In the genomic region with DNA sequence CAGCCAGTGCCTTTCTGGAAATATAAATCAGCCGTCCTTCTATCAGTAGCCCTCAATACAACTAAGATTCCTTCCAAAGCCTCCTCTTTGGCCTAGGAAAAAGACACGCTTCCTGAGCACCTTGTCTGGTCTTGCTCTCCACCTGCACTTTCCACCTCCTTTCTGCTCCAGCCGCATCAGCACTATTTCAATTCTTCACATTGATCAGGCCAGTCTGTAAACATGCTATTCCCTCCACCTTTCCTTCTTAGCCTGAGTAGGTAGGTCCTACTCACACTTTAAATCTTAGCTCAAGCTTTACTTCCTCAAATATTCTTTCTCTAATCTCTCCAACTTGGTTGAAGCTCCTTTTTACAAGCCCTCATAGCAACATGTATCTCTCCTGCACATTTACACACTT, we compare ENCODE assay signal across 14 cellular contexts. TPM values are rescaled to one million over a fixed set of nuclear protein-coding genes. Genes with fewer than 3 reads are reported as not detected.
DNase-seq lines count a peak whose midpoint lies in the region; ATAC-seq and TF ChIP-seq lines count a peak whose summit lies in the region.
"Had no signal": no experiment of that assay in that cellular context is flagged by ENCODE, and none has a peak within 500 bp of the region (broad histone marks: within the 10 kb centered on the region; RNA-seq: fewer than 3 reads in every experiment).

No MANE protein-coding gene starts in this region.

- no peak overlapping the region for H3K4me3 Mint-ChIP-seq in activated naive CD8-positive, alpha-beta T cell
- no peak overlapping the region for H3K4me3 Mint-ChIP-seq in activated naive CD8-positive, alpha-beta T cell treated with anti-CD3 and anti-CD28 coated beads, Interleukin-2, amount 50 U/mL, for 24 hours
- H3K4me3 Mint-ChIP-seq in WTC11 = no peak overlapping the region
- no peak overlapping the region for H3K4me3 Mint-ChIP-seq in stimulated activated effector memory CD8-positive, alpha-beta T cell treated with anti-CD3 and anti-CD28 coated beads, Interleukin-12 subunit alpha, Interleukin-12 subunit beta, amount 100 ng/mL, for 72 hours

- CTCF ChIA-PET in WTC11 (lab: Charles Lee) = interaction anchor here (1.0 kb wide), 1 partner anchor 76 kb away, joined by 3 read pairs; no protein-coding TSS in a partner anchor
- CTCF ChIA-PET in A673 (lab: Charles Lee) = no interaction called here

- no peaks in the 10 kb centered on the region for H3K9me3 ChIP-seq in A673 (ENCODE audit: low read depth, low read length, poor library complexity, severe bottlenecking)
- H3K9me3 ChIP-seq: left ventricle myocardium inferior had no signal

- no peak overlapping the region for H3K4me3 ChIP-seq in A673 (ENCODE audit: low read depth, low read length, poor library complexity, severe bottlenecking)
- H3K4me3 ChIP-seq: left ventricle myocardium inferior had no signal

- POLR2A ChIA-PET in WTC11 (lab: Charles Lee) = no interaction called here
- POLR2A ChIA-PET in A673 (lab: Charles Lee; ENCODE audit: low non-redundant PET) = no interaction called here

- no peak for ATAC-seq in activated naive CD8-positive, alpha-beta T cell treated with anti-CD3 and anti-CD28 coated beads, Interleukin-2, amount 50 U/mL, for 24 hours
- ATAC-seq in WTC11 (no peak), GM18861 (IDR thresholded peaks at IDR 0.05; ENCODE audit: unreplicated experiment) (no peak)
- no peak for ATAC-seq in stimulated activated effector memory CD8-positive, alpha-beta T cell treated with anti-CD3 and anti-CD28 coated beads, Interleukin-12 subunit alpha, Interleukin-12 subunit beta, amount 100 ng/mL, for 72 hours
- ATAC-seq: sciatic nerve had no signal

- H3K27ac ChIP-seq in A673 (ENCODE audit: low read depth, low read length, poor library complexity, severe bottlenecking) = no peak overlapping the region
- H3K27ac ChIP-seq: KMS-11, left ventricle myocardium inferior had no signal

- H3K27me3 Mint-ChIP-seq in activated naive CD8-positive, alpha-beta T cell = no peaks in the 10 kb centered on the region
- no peaks in the 10 kb centered on the region for H3K27me3 Mint-ChIP-seq in activated naive CD8-positive, alpha-beta T cell treated with anti-CD3 and anti-CD28 coated beads, Interleukin-2, amount 50 U/mL, for 24 hours
- no peaks in the 10 kb centered on the region for H3K27me3 Mint-ChIP-seq in WTC11 (ENCODE audit: low read depth)

- DNase-seq in activated naive CD8-positive, alpha-beta T cell treated with anti-CD3 and anti-CD28 coated beads, Interleukin-2, amount 50 U/mL, for 24 hours = no peak
- DNase-seq in KBM-7 (peak; percentile 30), WTC11 (ENCODE audit: low spot score) (no peak), A673 (ENCODE audit: low spot score) (no peak)
- DNase-seq in stimulated activated effector memory CD8-positive, alpha-beta T cell treated with anti-CD3 and anti-CD28 coated beads, Interleukin-12 subunit alpha, Interleukin-12 subunit beta, amount 100 ng/mL, for 72 hours (ENCODE audit: low spot score in 2 of 2) = no peak
- DNase-seq: activated effector memory CD4-positive, alpha-beta T cell treated with Interleukin-2 at 50 U/mL for 16 hours; anterior cingulate cortex; left ventricle myocardium inferior; NCI-H1417; NCI-H526 treated with DMSO at 0.1 percent for 48 hours had no signal

- peaks cover 54% of the 10 kb centered on the region for H3K4me1 Mint-ChIP-seq in activated naive CD8-positive, alpha-beta T cell (ENCODE audit: low read depth)
- peaks cover 46% of the 10 kb centered on the region for H3K4me1 Mint-ChIP-seq in activated naive CD8-positive, alpha-beta T cell treated with anti-CD3 and anti-CD28 coated beads, Interleukin-2, amount 50 U/mL, for 24 hours
- peaks cover 27% of the 10 kb centered on the region for H3K4me1 Mint-ChIP-seq in WTC11
- peaks cover 48% of the 10 kb centered on the region for H3K4me1 Mint-ChIP-seq in stimulated activated effector memory CD8-positive, alpha-beta T cell treated with anti-CD3 and anti-CD28 coated beads, Interleukin-12 subunit alpha, Interleukin-12 subunit beta, amount 100 ng/mL, for 72 hours

- in situ Hi-C loops in KBM-7 (cut with MboI; ENCODE audit: low pct_unique_long_range_greater_than_20kb, low sequenced_read_pairs) = no loop called here

- H3K36me3 Mint-ChIP-seq in activated naive CD8-positive, alpha-beta T cell = peaks cover 6% of the 10 kb centered on the region
- H3K36me3 Mint-ChIP-seq in activated naive CD8-positive, alpha-beta T cell treated with anti-CD3 and anti-CD28 coated beads, Interleukin-2, amount 50 U/mL, for 24 hours (ENCODE audit: low read depth) = peaks cover 23% of the 10 kb centered on the region
- 0 out of 2 replicates have a peak, but pooled peaks cover 6% of the 10 kb centered on the region for H3K36me3 Mint-ChIP-seq in WTC11
- H3K36me3 Mint-ChIP-seq in stimulated activated effector memory CD8-positive, alpha-beta T cell treated with anti-CD3 and anti-CD28 coated beads, Interleukin-12 subunit alpha, Interleukin-12 subunit beta, amount 100 ng/mL, for 72 hours = peaks cover 32% of the 10 kb centered on the region

- intact Hi-C loops in A673 (cut with micrococcal nuclease; ENCODE audit: unreplicated experiment) = loop anchor here (5.0 kb wide), 1 partner anchor 73 kb away; no protein-coding TSS in a partner anchor

- H3K4me1 ChIP-seq in A673 (ENCODE audit: insufficient read depth, low read length, poor library complexity, severe bottlenecking) = peaks cover 23% of the 10 kb centered on the region

- peak overlapping the region; percentile 6 for H3K27ac Mint-ChIP-seq in activated naive CD8-positive, alpha-beta T cell
- no peak overlapping the region for H3K27ac Mint-ChIP-seq in activated naive CD8-positive, alpha-beta T cell treated with anti-CD3 and anti-CD28 coated beads, Interleukin-2, amount 50 U/mL, for 24 hours
- peak overlapping the region; percentile 50 for H3K27ac Mint-ChIP-seq in WTC11
- peak overlapping the region; percentile 0 for H3K27ac Mint-ChIP-seq in stimulated activated effector memory CD8-positive, alpha-beta T cell treated with anti-CD3 and anti-CD28 coated beads, Interleukin-12 subunit alpha, Interleukin-12 subunit beta, amount 100 ng/mL, for 72 hours

- TF ChIP-seq CTCF in WTC11 (IDR thresholded peaks at IDR 0.05) = no peak
- no peak for TF ChIP-seq CTCF in A673 (conservative IDR thresholded peaks at IDR 0.05; ENCODE audit: low read depth, low read length)

- no TSS peak for BruUV-seq in A673 (replicated peaks; lab: Mats Ljungman, UMichigan)

- no peaks in the 10 kb centered on the region for H3K36me3 ChIP-seq in A673 (ENCODE audit: insufficient read depth, low read length, poor library complexity, severe bottlenecking)
- H3K36me3 ChIP-seq: left ventricle myocardium inferior had no signal

- H3K27me3 ChIP-seq in A673 (replicated peaks; ENCODE audit: insufficient read depth, low read depth, low read length, poor library complexity) = no peaks in the 10 kb centered on the region

- H3K9me3 Mint-ChIP-seq in activated naive CD8-positive, alpha-beta T cell (ENCODE audit: low read depth) = no peaks in the 10 kb centered on the region
- H3K9me3 Mint-ChIP-seq in activated naive CD8-positive, alpha-beta T cell treated with anti-CD3 and anti-CD28 coated beads, Interleukin-2, amount 50 U/mL, for 24 hours = no peaks in the 10 kb centered on the region
- no peaks in the 10 kb centered on the region for H3K9me3 Mint-ChIP-seq in WTC11
- H3K9me3 Mint-ChIP-seq in stimulated activated effector memory CD8-positive, alpha-beta T cell treated with anti-CD3 and anti-CD28 coated beads, Interleukin-12 subunit alpha, Interleukin-12 subunit beta, amount 100 ng/mL, for 72 hours = no peaks in the 10 kb centered on the region

TF ChIP-seq in WTC11, 78 proteins besides CTCF, POLR2A, EP300 and RAD21 (continues in another document):
- TF ChIP-seq FOXJ3 (CRISPR knock-in tag; IDR thresholded peaks at IDR 0.05; ENCODE audit: borderline replicate concordance) = no peak
- TF ChIP-seq CREB1 (CRISPR knock-in tag; IDR thresholded peaks at IDR 0.05) = no peak
- TF ChIP-seq ZBTB21 (CRISPR knock-in tag; IDR thresholded peaks at IDR 0.05; ENCODE audit: borderline replicate concordance) = no peak
- TF ChIP-seq USF1 (CRISPR knock-in tag; IDR thresholded peaks at IDR 0.05) = no peak
- TF ChIP-seq, protein P1, sequence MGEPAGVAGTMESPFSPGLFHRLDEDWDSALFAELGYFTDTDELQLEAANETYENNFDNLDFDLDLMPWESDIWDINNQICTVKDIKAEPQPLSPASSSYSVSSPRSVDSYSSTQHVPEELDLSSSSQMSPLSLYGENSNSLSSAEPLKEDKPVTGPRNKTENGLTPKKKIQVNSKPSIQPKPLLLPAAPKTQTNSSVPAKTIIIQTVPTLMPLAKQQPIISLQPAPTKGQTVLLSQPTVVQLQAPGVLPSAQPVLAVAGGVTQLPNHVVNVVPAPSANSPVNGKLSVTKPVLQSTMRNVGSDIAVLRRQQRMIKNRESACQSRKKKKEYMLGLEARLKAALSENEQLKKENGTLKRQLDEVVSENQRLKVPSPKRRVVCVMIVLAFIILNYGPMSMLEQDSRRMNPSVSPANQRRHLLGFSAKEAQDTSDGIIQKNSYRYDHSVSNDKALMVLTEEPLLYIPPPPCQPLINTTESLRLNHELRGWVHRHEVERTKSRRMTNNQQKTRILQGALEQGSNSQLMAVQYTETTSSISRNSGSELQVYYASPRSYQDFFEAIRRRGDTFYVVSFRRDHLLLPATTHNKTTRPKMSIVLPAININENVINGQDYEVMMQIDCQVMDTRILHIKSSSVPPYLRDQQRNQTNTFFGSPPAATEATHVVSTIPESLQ (CRISPR knock-in tag; IDR thresholded peaks at IDR 0.05) = no peak
- TF ChIP-seq ZBTB43 (CRISPR knock-in tag; IDR thresholded peaks at IDR 0.05) = no peak

RNA-seq across cellular contexts. Expression of gene RANBP9, which starts 11.4 kb away (rescaled TPM):
- 31.5 to 33.4 TPM (median 33.4 TPM) in 3 replicates for total RNA-seq in WTC11 (2021)
- 57.4 and 58.2 TPM in 2 replicates for total RNA-seq in A673 (2021)
